ENCODE assay signal across 3 cellular contexts in the genomic region with DNA sequence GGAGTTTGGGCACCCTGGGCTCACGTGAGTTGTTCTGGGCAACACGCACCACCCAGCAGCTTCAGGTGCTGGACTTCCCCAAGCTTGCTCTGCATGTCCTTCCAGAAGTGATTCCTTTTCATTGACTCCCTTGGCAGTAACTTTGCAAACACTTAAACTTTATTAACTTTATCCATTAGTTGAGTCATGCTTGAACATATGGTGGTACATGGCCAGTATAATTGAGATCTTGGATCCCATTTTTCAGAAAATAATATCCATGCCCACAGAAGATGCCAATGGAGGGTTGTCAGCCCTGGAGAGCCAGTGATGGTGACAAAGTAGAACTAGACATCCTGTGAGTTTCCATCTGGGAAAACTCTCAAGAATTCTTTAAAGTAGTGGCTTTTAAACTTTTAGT.
TF ChIP-seq lines count a peak whose summit lies in the region.

No MANE protein-coding gene starts in this region.

TF ChIP-seq in SK-N-SH, 30 proteins besides CTCF, POLR2A, EP300 and RAD21:
- TF ChIP-seq FOSL2 (IDR thresholded peaks at IDR 0.05; ENCODE audit: borderline replicate concordance, low read depth) (peak; percentile 15; the same call in 1 of the 2 replicates), MXI1 (IDR thresholded peaks at IDR 0.05; ENCODE audit: low read depth, low read length) (no peak), USF1 (IDR thresholded peaks at IDR 0.05; ENCODE audit: borderline replicate concordance, low read depth) (no peak), TCF12 (IDR thresholded peaks at IDR 0.05) (peak; percentile 49; the same call in 1 of the 2 replicates)

TF ChIP-seq in SK-N-SH treated with all-trans-retinoic acid at 6 μM for 48 hours, 23 proteins besides CTCF, POLR2A, EP300 and RAD21:
- TF ChIP-seq, protein P1, sequence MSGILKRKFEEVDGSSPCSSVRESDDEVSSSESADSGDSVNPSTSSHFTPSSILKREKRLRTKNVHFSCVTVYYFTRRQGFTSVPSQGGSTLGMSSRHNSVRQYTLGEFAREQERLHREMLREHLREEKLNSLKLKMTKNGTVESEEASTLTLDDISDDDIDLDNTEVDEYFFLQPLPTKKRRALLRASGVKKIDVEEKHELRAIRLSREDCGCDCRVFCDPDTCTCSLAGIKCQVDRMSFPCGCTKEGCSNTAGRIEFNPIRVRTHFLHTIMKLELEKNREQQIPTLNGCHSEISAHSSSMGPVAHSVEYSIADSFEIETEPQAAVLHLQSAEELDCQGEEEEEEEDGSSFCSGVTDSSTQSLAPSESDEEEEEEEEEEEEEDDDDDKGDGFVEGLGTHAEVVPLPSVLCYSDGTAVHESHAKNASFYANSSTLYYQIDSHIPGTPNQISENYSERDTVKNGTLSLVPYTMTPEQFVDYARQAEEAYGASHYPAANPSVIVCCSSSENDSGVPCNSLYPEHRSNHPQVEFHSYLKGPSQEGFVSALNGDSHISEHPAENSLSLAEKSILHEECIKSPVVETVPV (CRISPR knock-in tag; IDR thresholded peaks at IDR 0.05), result no peak
- no peak for TF ChIP-seq SNAI2 (CRISPR knock-in tag; IDR thresholded peaks at IDR 0.05)
- TF ChIP-seq, protein P2, sequence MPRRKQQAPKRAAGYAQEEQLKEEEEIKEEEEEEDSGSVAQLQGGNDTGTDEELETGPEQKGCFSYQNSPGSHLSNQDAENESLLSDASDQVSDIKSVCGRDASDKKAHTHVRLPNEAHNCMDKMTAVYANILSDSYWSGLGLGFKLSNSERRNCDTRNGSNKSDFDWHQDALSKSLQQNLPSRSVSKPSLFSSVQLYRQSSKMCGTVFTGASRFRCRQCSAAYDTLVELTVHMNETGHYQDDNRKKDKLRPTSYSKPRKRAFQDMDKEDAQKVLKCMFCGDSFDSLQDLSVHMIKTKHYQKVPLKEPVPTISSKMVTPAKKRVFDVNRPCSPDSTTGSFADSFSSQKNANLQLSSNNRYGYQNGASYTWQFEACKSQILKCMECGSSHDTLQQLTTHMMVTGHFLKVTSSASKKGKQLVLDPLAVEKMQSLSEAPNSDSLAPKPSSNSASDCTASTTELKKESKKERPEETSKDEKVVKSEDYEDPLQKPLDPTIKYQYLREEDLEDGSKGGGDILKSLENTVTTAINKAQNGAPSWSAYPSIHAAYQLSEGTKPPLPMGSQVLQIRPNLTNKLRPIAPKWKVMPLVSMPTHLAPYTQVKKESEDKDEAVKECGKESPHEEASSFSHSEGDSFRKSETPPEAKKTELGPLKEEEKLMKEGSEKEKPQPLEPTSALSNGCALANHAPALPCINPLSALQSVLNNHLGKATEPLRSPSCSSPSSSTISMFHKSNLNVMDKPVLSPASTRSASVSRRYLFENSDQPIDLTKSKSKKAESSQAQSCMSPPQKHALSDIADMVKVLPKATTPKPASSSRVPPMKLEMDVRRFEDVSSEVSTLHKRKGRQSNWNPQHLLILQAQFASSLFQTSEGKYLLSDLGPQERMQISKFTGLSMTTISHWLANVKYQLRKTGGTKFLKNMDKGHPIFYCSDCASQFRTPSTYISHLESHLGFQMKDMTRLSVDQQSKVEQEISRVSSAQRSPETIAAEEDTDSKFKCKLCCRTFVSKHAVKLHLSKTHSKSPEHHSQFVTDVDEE (CRISPR knock-in tag; IDR thresholded peaks at IDR 0.05), result no peak
TF ChIP-seq in SK-N-SH treated with all-trans-retinoic acid at 6 μM for 48 hours: peak in this region for 0.

TF ChIP-seq in IMR-90, 13 proteins besides CTCF, POLR2A, EP300 and RAD21:
- TF ChIP-seq MAFK (IDR thresholded peaks at IDR 0.05; ENCODE audit: low read depth, low read length), result no peak
